Comparison of ENCODE assay signal across 11 cellular contexts in genomic region chrX:67619253-67619652, GRCh38.
DNase-seq lines count a peak whose midpoint lies in the region; TF ChIP-seq lines count a peak whose summit lies in the region.
"Had no signal": no experiment of that assay in that cellular context is flagged by ENCODE, and none has a peak within 500 bp of the region (broad histone marks: within the 10 kb centered on the region; RNA-seq: fewer than 3 reads in every experiment).

No MANE protein-coding gene starts in this region.

- no peak overlapping the region for H3K4me3 Mint-ChIP-seq in endothelial cell (ENCODE audit: unreplicated experiment)
- H3K4me3 Mint-ChIP-seq: type B pancreatic cell had no signal

- no peak overlapping the region for H3K4me2 ChIP-seq in GM23248 (ENCODE audit: unreplicated experiment)

- peaks cover 11% of the 10 kb centered on the region for H3K4me1 ChIP-seq in GM23248 (ENCODE audit: insufficient read depth)

- no peak overlapping the region for H3K9ac ChIP-seq in GM23248

- no peaks in the 10 kb centered on the region for H3K36me3 Mint-ChIP-seq in endothelial cell (ENCODE audit: low read depth, unreplicated experiment)
- H3K36me3 Mint-ChIP-seq: type B pancreatic cell had no signal

- H3F3A ChIP-seq in GM23248 (ENCODE audit: insufficient read depth): no peaks in the 10 kb centered on the region; the same call in 1 of the 2 replicates

- DNase-seq in EH (ENCODE audit: low read depth): peak; percentile 85
- DNase-seq in GM23248: peak; percentile 84
- peak; percentile 1 for DNase-seq in LoVo (ENCODE audit: low spot score)
- peak; percentile 38 for DNase-seq in fibroblast of pulmonary artery (ENCODE audit: low read depth)
- no peak for DNase-seq in NCI-H2196 treated with DMSO at 0.1 percent for 48 hours (lab: John Stamatoyannopoulos, UW; ENCODE audit: unreplicated experiment)
- DNase-seq in activated effector memory CD4-positive, alpha-beta T cell treated with Interleukin-2 at 50 U/mL for 16 hours: no peak
- DNase-seq in endothelial cell (ENCODE audit: low spot score): no peak
- DNase-seq in ecto neural progenitor cell (ENCODE audit: low spot score): no peak
- DNase-seq: NCI-H1694, SJCRH30 had no signal

- H3K9me3 ChIP-seq in GM23248 (ENCODE audit: low read depth): peaks cover 2% of the 10 kb centered on the region
- H3K9me3 ChIP-seq: SJCRH30 had no signal

- H2AFZ ChIP-seq in GM23248: no peak overlapping the region

- no peaks in the 10 kb centered on the region for H3K27me3 Mint-ChIP-seq in endothelial cell (ENCODE audit: unreplicated experiment)
- H3K27me3 Mint-ChIP-seq: type B pancreatic cell had no signal

- TF ChIP-seq CTCF in fibroblast of pulmonary artery (IDR thresholded peaks at IDR 0.05; ENCODE audit: low read length, missing control alignments) (no peak), endothelial cell (IDR thresholded peaks at IDR 0.05; ENCODE audit: unreplicated experiment) (no peak)

- in situ Hi-C loops in GM23248 (cut with MboI): no loop called here

- no peaks in the 10 kb centered on the region for H3K36me3 ChIP-seq in GM23248 (ENCODE audit: low read depth)
- H3K36me3 ChIP-seq: SJCRH30 had no signal

- H3K27ac Mint-ChIP-seq in endothelial cell (ENCODE audit: unreplicated experiment): no peak overlapping the region
- H3K27ac Mint-ChIP-seq: type B pancreatic cell had no signal

- H3K4me3 ChIP-seq in GM23248: no peak overlapping the region
- H3K4me3 ChIP-seq in fibroblast of pulmonary artery (replicated peaks; ENCODE audit: low read depth, low read length): no peak overlapping the region
- H3K4me3 ChIP-seq: SJCRH30 had no signal

- H3K4me1 Mint-ChIP-seq in endothelial cell (ENCODE audit: unreplicated experiment): no peaks in the 10 kb centered on the region

- H4K20me1 ChIP-seq in GM23248 (ENCODE audit: insufficient read depth): no peaks in the 10 kb centered on the region

- H3K27ac ChIP-seq in GM23248: no peak overlapping the region
- H3K27ac ChIP-seq: SJCRH30 had no signal

- no peaks in the 10 kb centered on the region for H3K79me2 ChIP-seq in GM23248 (ENCODE audit: insufficient read depth)

- no peaks in the 10 kb centered on the region for H3K9me3 Mint-ChIP-seq in endothelial cell (ENCODE audit: unreplicated experiment)
- H3K9me3 Mint-ChIP-seq: type B pancreatic cell had no signal

- no peaks in the 10 kb centered on the region for H3K9me2 ChIP-seq in GM23248 (ENCODE audit: insufficient read depth)

- H3K27me3 ChIP-seq in GM23248 (replicated peaks; ENCODE audit: insufficient read depth): no peaks in the 10 kb centered on the region
- H3K27me3 ChIP-seq: SJCRH30 had no signal

- WGBS in GM23248 (ENCODE audit: low coverage in 1 of 2, low lambda C conversion rate in 2 of 2, missing lambda C conversion rate in 2 of 2), 2 experiments: 0% methylated on average over 1 of the region's 1 CpG

Comparison
In these comparisons a context has a peak if more than half of its experiments do, and no peak if none do; other contexts are left out.
1. DNase-seq: peak in EH (single experiment), GM23248 (single experiment), LoVo (single experiment) and fibroblast of pulmonary artery (single experiment); none in NCI-H2196 treated with DMSO at 0.1 percent for 48 hours (single experiment), activated effector memory CD4-positive, alpha-beta T cell treated with Interleukin-2 at 50 U/mL for 16 hours (single experiment), endothelial cell (single experiment) and ecto neural progenitor cell (single experiment).